Comparison of ENCODE assay signal across 23 cellular contexts in genomic region chr16:51276335-51276734, GRCh38.
DNase-seq lines count a peak whose midpoint lies in the region; ATAC-seq and TF ChIP-seq lines count a peak whose summit lies in the region.
"Had no signal": no experiment of that assay in that cellular context is flagged by ENCODE, and none has a peak within 500 bp of the region (broad histone marks: within the 10 kb centered on the region; RNA-seq: fewer than 3 reads in every experiment).

No MANE protein-coding gene starts in this region.

- TF ChIP-seq CTCF in heart right ventricle (IDR thresholded peaks at IDR 0.05): no peak

- H3K27ac ChIP-seq in GM23248 (no peak overlapping the region), substantia nigra (ENCODE audit: low read depth, low read length, poor library complexity, severe bottlenecking) (peak overlapping the region; percentile 73), heart right ventricle (no peak overlapping the region)
- H3K27ac ChIP-seq: BLaER1 treated with 17β-estradiol and CSF1 and Interleukin-3, amounts not matched to agents 10 nM and 100 nM; skin epidermis had no signal

- no peak overlapping the region for H3K9ac ChIP-seq in GM23248
- H3K9ac ChIP-seq: BLaER1 treated with 17β-estradiol and CSF1 and Interleukin-3, amounts not matched to agents 10 nM and 100 nM had no signal

- ATAC-seq in HG02678 (IDR thresholded peaks at IDR 0.05; ENCODE audit: unreplicated experiment): no peak
- ATAC-seq in heart right ventricle: no peak
- ATAC-seq: K562; natural killer cell treated with Interleukin-12 subunit alpha and Interleukin-12 subunit beta and Interleukin-15 and Interleukin-18, amount 100 ng/mL, for 72 hours; Right ventricle myocardium inferior; T-cell had no signal

- H3K4me1 ChIP-seq in GM23248 (ENCODE audit: insufficient read depth) (no peaks in the 10 kb centered on the region), heart right ventricle (no peaks in the 10 kb centered on the region)

- in situ Hi-C loops in GM23248 (cut with MboI): no loop called here

- H3K36me3 ChIP-seq in GM23248 (ENCODE audit: low read depth) (no peaks in the 10 kb centered on the region), heart right ventricle (no peaks in the 10 kb centered on the region)
- H3K36me3 ChIP-seq: BLaER1 treated with 17β-estradiol and CSF1 and Interleukin-3, amounts not matched to agents 10 nM and 100 nM had no signal

- H3K9me3 ChIP-seq in GM23248 (ENCODE audit: low read depth) (no peaks in the 10 kb centered on the region), heart right ventricle (peaks cover 0 to 17% (median 0%) of the 10 kb centered on the region in 11 donors)
- H3K9me3 ChIP-seq: BLaER1 treated with 17β-estradiol and CSF1 and Interleukin-3, amounts not matched to agents 10 nM and 100 nM had no signal

- no peaks in the 10 kb centered on the region for H3K27me3 ChIP-seq in GM23248 (replicated peaks; ENCODE audit: insufficient read depth)
- no peaks in the 10 kb centered on the region for H3K27me3 ChIP-seq in heart right ventricle
- H3K27me3 ChIP-seq: BLaER1 treated with 17β-estradiol and CSF1 and Interleukin-3, amounts not matched to agents 10 nM and 100 nM had no signal

- H2AFZ ChIP-seq in GM23248: no peak overlapping the region

- intact Hi-C loops in heart right ventricle (cut with DNase I): no loop called here

- no peaks in the 10 kb centered on the region for H3K79me2 ChIP-seq in GM23248 (ENCODE audit: insufficient read depth)

- no peaks in the 10 kb centered on the region for H4K20me1 ChIP-seq in GM23248 (ENCODE audit: insufficient read depth)
- H4K20me1 ChIP-seq: BLaER1 treated with 17β-estradiol and CSF1 and Interleukin-3, amounts not matched to agents 10 nM and 100 nM had no signal

- no peak overlapping the region for H3K4me3 ChIP-seq in GM23248
- H3K4me3 ChIP-seq in heart right ventricle: no peak overlapping the region
- H3K4me3 ChIP-seq: BLaER1 treated with 17β-estradiol and CSF1 and Interleukin-3, amounts not matched to agents 10 nM and 100 nM; K562; skin epidermis had no signal

- H3F3A ChIP-seq in GM23248 (ENCODE audit: insufficient read depth): no peaks in the 10 kb centered on the region

- WGBS in GM23248 (ENCODE audit: low coverage in 1 of 2, low lambda C conversion rate in 2 of 2, missing lambda C conversion rate in 2 of 2), 2 experiments: 12 to 17% methylated on average over 1 of the region's 1 CpG
- 63 to 72% methylated on average over 1 of the region's 1 CpG for WGBS in heart right ventricle, 2 donors

- no peaks in the 10 kb centered on the region for H3K9me2 ChIP-seq in GM23248 (ENCODE audit: insufficient read depth)

- no peak overlapping the region for H3K4me2 ChIP-seq in GM23248 (ENCODE audit: unreplicated experiment)

- DNase-seq in GM23248 (peak; percentile 33), SW480 (ENCODE audit: low spot score) (peak; percentile 22), hippocampal formation (lab: John Stamatoyannopoulos, UW) (peak; percentile 12 to 43), substantia nigra (lab: John Stamatoyannopoulos, UW) (peak in 16 of 49 donors; percentile 4 to 39 (median 16)), OCI-M2 (lab: John Stamatoyannopoulos, UW; ENCODE audit: unreplicated experiment) (no peak), heart right ventricle (no peak)
- DNase-seq in activated T-cell treated with anti-CD3 and anti-CD28 coated beads, Interleukin-2, amount 50 U/mL, for 1 hour: no peak
- DNase-seq: aorta; cerebellar nuclear complex; DMS 273 treated with DMSO at 0.1 percent for 48 hours; effector CD8-positive, alpha-beta T cell; islet precursor cell; mesendoderm; NCI-H2029 treated with DMSO at 0.1 percent for 48 hours; NCI-H446 treated with DMSO at 0.1 percent for 48 hours; stimulated activated CD4-positive, alpha-beta T cell treated with anti-CD3 and anti-CD28 coated beads, Interleukin-2, amount 100 ng/mL, for 48 hours; T-cell had no signal

Comparison
In these comparisons a context has a peak if more than half of its experiments do, and no peak if none do; other contexts are left out.
1. DNase-seq: peak in GM23248 (single experiment), SW480 (single experiment) and hippocampal formation (2 of 2); none in OCI-M2 (single experiment), activated T-cell treated with anti-CD3 and anti-CD28 coated beads, Interleukin-2, amount 50 U/mL, for 1 hour (single experiment) and heart right ventricle (0 of 2).